In the genomic region with DNA sequence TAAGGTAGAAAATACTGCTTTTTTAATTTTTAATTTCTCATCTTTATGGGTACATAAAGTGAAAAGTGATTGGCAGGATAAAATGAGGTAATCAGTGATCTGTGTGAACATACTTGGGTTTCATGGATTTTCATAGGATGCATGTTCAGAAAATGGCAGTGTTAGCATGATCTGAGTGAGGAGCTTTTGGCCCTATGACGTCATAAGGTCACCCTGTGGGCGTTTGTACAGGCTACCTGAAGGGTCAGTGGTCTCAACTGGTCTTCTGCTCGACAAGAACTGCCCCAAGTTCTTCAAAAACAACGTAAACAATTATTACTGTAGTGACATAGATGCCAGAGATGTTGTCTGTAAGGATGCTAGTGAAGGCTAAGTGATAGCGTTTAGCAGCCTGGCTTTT, we compare ENCODE assay signal across 8 cellular contexts.
"Had no signal": no experiment of that assay in that cellular context is flagged by ENCODE, and none has a peak within 500 bp of the region (broad histone marks: within the 10 kb centered on the region; RNA-seq: fewer than 3 reads in every experiment).

No MANE protein-coding gene starts in this region.

- ATAC-seq: GM12878 had no signal

- DNase-seq: GDM1, GF-D8 had no signal

- H3K4me3 ChIP-seq: GM12878 had no signal

- FAIRE-seq: G401.6, GM12878, GM12891, GM12892, GM18507, GM19239 had no signal
